In the genomic region with DNA sequence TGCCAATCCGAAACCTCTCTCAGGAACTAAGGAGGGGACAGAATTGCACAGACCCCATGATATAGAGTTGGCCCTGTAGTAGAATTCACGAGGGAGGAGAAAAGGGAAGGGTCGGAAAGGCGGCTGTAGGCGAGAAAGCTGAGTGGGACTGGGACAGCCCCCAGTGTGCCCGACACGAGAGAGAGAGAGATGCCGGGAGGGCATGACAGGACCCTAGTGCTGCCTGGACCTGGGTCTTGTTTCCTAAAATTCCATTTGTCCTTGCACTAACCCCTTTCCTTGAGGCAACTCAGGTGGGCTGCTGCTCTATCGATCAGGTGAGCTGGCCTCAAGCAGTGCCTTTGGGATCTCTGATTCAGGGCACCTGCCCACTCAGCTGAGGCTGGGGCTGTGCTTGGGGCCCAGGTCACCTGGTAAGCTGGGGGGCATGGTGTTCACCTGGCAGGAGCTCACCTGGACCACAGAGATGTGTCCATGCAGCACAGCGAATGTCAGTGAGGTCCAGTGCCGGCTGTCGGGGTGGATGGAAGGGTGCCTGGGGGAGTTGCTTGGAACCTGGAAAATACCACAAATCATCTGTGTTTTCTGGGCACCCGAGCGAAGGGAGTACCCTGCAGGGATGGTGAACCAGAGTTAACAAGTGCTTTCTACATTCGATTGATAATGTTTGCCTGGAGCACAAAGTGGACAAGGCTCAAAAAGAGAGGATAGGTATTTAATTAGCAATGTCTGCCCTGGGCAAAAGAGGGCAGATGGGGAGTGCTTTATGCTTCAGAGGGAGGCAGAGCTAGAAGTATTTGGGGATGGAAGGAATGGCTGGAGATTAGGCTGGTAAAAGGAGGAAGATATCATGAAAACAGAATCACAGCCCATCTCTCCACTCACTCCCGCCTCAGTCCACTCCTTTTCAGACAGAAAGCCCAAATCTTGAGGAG, we compare ENCODE assay signal across 20 cellular contexts.
"Had no signal": no experiment of that assay in that cellular context is flagged by ENCODE, and none has a peak within 500 bp of the region (broad histone marks: within the 10 kb centered on the region; RNA-seq: fewer than 3 reads in every experiment).

No MANE protein-coding gene starts in this region.

- H3K27me3 Mint-ChIP-seq: activated CD4-positive, alpha-beta memory T cell treated with anti-CD3 and anti-CD28 coated beads, Interleukin-2, amount 10 ng/mL, durations not matched to agents 7 days and 5 days had no signal

- DNase-seq: activated CD4-positive, alpha-beta memory T cell treated with anti-CD3 and anti-CD28 coated beads, Interleukin-2, amount 10 ng/mL, durations not matched to agents 7 days and 5 days; activated CD4-positive, alpha-beta T cell treated with anti-CD3 and anti-CD28 coated beads, Interleukin-2, amount 10 ng/mL, durations not matched to agents 24 days and 14 days; activated effector memory CD4-positive, alpha-beta T cell treated with anti-CD3 and anti-CD28 coated beads, Interleukin-2, amount 50 U/mL, for 16 hours; activated naive CD4-positive, alpha-beta T cell treated with anti-CD3 and anti-CD28 coated beads, Interleukin-2, amount 50 U/mL, for 16 hours; activated naive CD8-positive, alpha-beta T cell treated with anti-CD3 and anti-CD28 coated beads, Interleukin-2, amount 50 U/mL, for 24 hours; activated T-cell treated with anti-CD3 and anti-CD28 coated beads, Interleukin-2, amount 50 U/mL, for 72 hours; erythroblast; lower lobe of right lung; mesendoderm; mucosa of descending colon; naive B cell; occipital lobe; retina; sigmoid colon; stimulated activated CD4-positive, alpha-beta T cell treated with anti-CD3 and anti-CD28 coated beads, Interleukin-15, amount 100 ng/mL, for 24 hours; stimulated activated naive B cell treated with anti-CD40 and anti-IgM and Interleukin-4, amounts not matched to agents 10 μg/mL and 1 μg/mL and 100 μg/mL, for 72 hours; T1000 had no signal

- H3K9me3 Mint-ChIP-seq: activated CD4-positive, alpha-beta memory T cell treated with anti-CD3 and anti-CD28 coated beads, Interleukin-2, amount 10 ng/mL, durations not matched to agents 7 days and 5 days; activated CD4-positive, alpha-beta T cell treated with anti-CD3 and anti-CD28 coated beads, Interleukin-2, amount 10 ng/mL, durations not matched to agents 24 days and 14 days; activated naive CD8-positive, alpha-beta T cell treated with anti-CD3 and anti-CD28 coated beads, Interleukin-2, amount 50 U/mL, for 24 hours; activated T-cell treated with anti-CD3 and anti-CD28 coated beads, Interleukin-2, amount 50 U/mL, for 72 hours; naive B cell; stimulated activated naive B cell treated with anti-CD40 and anti-IgM and Interleukin-4, amounts not matched to agents 10 μg/mL and 1 μg/mL and 100 μg/mL, for 72 hours; T-helper 1 cell treated with Interleukin-12 subunit alpha and Interleukin-12 subunit beta and Interleukin-4 antibody, amounts not matched to agents 30 μg/mL and 1 μg/mL, for 36 hours had no signal

- ATAC-seq: activated naive CD8-positive, alpha-beta T cell treated with anti-CD3 and anti-CD28 coated beads, Interleukin-2, amount 50 U/mL, for 24 hours; activated T-cell treated with anti-CD3 and anti-CD28 coated beads, Interleukin-2, amount 50 U/mL, for 72 hours; lower lobe of right lung; mucosa of descending colon; stimulated activated naive B cell treated with anti-CD40 and anti-IgM and Interleukin-4, amounts not matched to agents 10 μg/mL and 1 μg/mL and 100 μg/mL, for 72 hours had no signal

- H3K27ac Mint-ChIP-seq: activated CD4-positive, alpha-beta memory T cell treated with anti-CD3 and anti-CD28 coated beads, Interleukin-2, amount 10 ng/mL, durations not matched to agents 7 days and 5 days; activated CD4-positive, alpha-beta T cell treated with anti-CD3 and anti-CD28 coated beads, Interleukin-2, amount 10 ng/mL, durations not matched to agents 24 days and 14 days; activated naive CD8-positive, alpha-beta T cell treated with anti-CD3 and anti-CD28 coated beads, Interleukin-2, amount 50 U/mL, for 24 hours; activated T-cell treated with anti-CD3 and anti-CD28 coated beads, Interleukin-2, amount 50 U/mL, for 72 hours; stimulated activated naive B cell treated with anti-CD40 and anti-IgM and Interleukin-4, amounts not matched to agents 10 μg/mL and 1 μg/mL and 100 μg/mL, for 72 hours; T-helper 1 cell treated with Interleukin-12 subunit alpha and Interleukin-12 subunit beta and Interleukin-4 antibody, amounts not matched to agents 30 μg/mL and 1 μg/mL, for 36 hours had no signal

- H3K4me3 Mint-ChIP-seq: activated CD4-positive, alpha-beta memory T cell treated with anti-CD3 and anti-CD28 coated beads, Interleukin-2, amount 10 ng/mL, durations not matched to agents 7 days and 5 days; activated CD4-positive, alpha-beta T cell treated with anti-CD3 and anti-CD28 coated beads, Interleukin-2, amount 10 ng/mL, durations not matched to agents 24 days and 14 days; activated naive CD8-positive, alpha-beta T cell treated with anti-CD3 and anti-CD28 coated beads, Interleukin-2, amount 50 U/mL, for 24 hours; activated T-cell treated with anti-CD3 and anti-CD28 coated beads, Interleukin-2, amount 50 U/mL, for 72 hours; naive B cell; stimulated activated naive B cell treated with anti-CD40 and anti-IgM and Interleukin-4, amounts not matched to agents 10 μg/mL and 1 μg/mL and 100 μg/mL, for 72 hours; T-helper 1 cell treated with Interleukin-12 subunit alpha and Interleukin-12 subunit beta and Interleukin-4 antibody, amounts not matched to agents 30 μg/mL and 1 μg/mL, for 36 hours had no signal

- H3K36me3 ChIP-seq: lower lobe of right lung, upper lobe of left lung had no signal

- H3K9me3 ChIP-seq: lower lobe of right lung, mucosa of descending colon, sigmoid colon, upper lobe of left lung had no signal

- H3K27me3 ChIP-seq: sigmoid colon, upper lobe of left lung had no signal

- H3K4me3 ChIP-seq: lower lobe of right lung, mucosa of descending colon, sigmoid colon, smooth muscle cell, upper lobe of left lung had no signal

- H3K27ac ChIP-seq: lower lobe of right lung, sigmoid colon, upper lobe of left lung had no signal

- H3K4me1 ChIP-seq: lower lobe of right lung, sigmoid colon, upper lobe of left lung had no signal

- H3K4me1 Mint-ChIP-seq: activated CD4-positive, alpha-beta T cell treated with anti-CD3 and anti-CD28 coated beads, Interleukin-2, amount 10 ng/mL, durations not matched to agents 24 days and 14 days; activated naive CD8-positive, alpha-beta T cell treated with anti-CD3 and anti-CD28 coated beads, Interleukin-2, amount 50 U/mL, for 24 hours; naive B cell had no signal

- H3K36me3 Mint-ChIP-seq: naive B cell had no signal
